In the genomic region with DNA sequence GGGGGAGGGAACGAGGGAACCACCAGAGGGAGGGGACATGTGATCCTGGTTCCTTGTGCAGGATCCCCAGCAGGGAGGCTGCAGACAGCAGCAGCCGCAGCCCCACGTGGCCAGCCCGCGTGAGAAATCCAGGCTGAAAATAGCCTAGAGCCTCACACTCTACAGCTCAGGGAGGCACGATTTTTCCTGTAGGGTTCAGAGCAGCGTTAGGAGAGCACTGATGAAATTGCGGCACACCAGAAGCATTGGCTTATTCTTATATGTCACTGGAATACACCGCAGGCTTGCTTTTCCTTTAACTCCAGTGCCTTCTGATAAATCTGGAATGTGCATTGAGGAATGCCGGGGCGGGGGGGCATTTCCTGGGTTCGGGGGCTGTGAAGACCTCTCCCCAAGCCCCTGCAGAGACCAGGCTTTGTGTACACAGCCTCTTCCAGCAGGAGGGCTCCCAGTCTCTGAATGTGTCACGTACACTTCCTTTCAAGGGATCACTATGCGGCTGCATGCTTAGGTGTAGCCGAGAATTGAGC, we compare ENCODE assay signal across 10 cellular contexts.
DNase-seq lines count a peak whose midpoint lies in the region; ATAC-seq and TF ChIP-seq lines count a peak whose summit lies in the region.
"Had no signal": no experiment of that assay in that cellular context is flagged by ENCODE, and none has a peak within 500 bp of the region (broad histone marks: within the 10 kb centered on the region; RNA-seq: fewer than 3 reads in every experiment).

No MANE protein-coding gene starts in this region.

- H3K36me3 ChIP-seq in Caco-2 (ENCODE audit: control insufficient read depth, insufficient read depth, low read length), result no peaks in the 10 kb centered on the region
- H3K36me3 ChIP-seq in Panc1 (ENCODE audit: control insufficient read depth, insufficient read depth, low read length), result no peaks in the 10 kb centered on the region

- CTCF ChIA-PET in Caco-2 (lab: Charles Lee) (no interaction called here), Panc1 (lab: Charles Lee) (no interaction called here)
- CTCF ChIA-PET in activated CD4-positive, alpha-beta T cell treated with anti-CD3 and anti-CD28 coated beads, Interleukin-2, amount 10 ng/mL, durations not matched to agents 7 days and 5 days (lab: Charles Lee), result no interaction called here

- H3K27me3 ChIP-seq in Caco-2 (replicated peaks; ENCODE audit: control insufficient read depth, insufficient read depth, low read length) (no peaks in the 10 kb centered on the region), Panc1 (ENCODE audit: control insufficient read depth, insufficient read depth, low read length) (peaks cover 2% of the 10 kb centered on the region; the same call in 1 of the 2 replicates)

- intact Hi-C loops in Caco-2 (cut with micrococcal nuclease; ENCODE audit: unreplicated experiment), result loop anchor here (5.0 kb wide), 1 partner anchor 63 kb away; no protein-coding TSS in a partner anchor
- intact Hi-C loops in Panc1 (cut with micrococcal nuclease; ENCODE audit: unreplicated experiment), result no loop called here

- peak overlapping the region; percentile 2; the same call in 1 of the 2 replicates for H3K4me3 ChIP-seq in Caco-2 (ENCODE audit: low read depth, low read length)
- H3K4me3 ChIP-seq in Panc1 (ENCODE audit: low read depth in 2 of 2, low read length in 2 of 2), result no peak overlapping the region
- H3K4me3 ChIP-seq: GM12878 had no signal

- no peak overlapping the region for H3K27ac ChIP-seq in Panc1 (ENCODE audit: low read length)

- TF ChIP-seq CTCF in Caco-2 (IDR thresholded peaks at IDR 0.05; ENCODE audit: insufficient read depth in 1 of 2, low read depth in 1 of 2, low read length in 1 of 2, severe bottlenecking in 1 of 2, unreplicated experiment in 1 of 2) (no peak), Panc1 (IDR thresholded peaks at IDR 0.05) (no peak), osteocyte (IDR thresholded peaks at IDR 0.05) (peak; percentile 15)

- POLR2A ChIA-PET in Caco-2 (lab: Charles Lee) (interaction anchor here (1.0 kb wide), 1 partner anchor 33 kb away, joined by 3 read pairs; no protein-coding TSS in a partner anchor), Panc1 (lab: Charles Lee) (no interaction called here)
- POLR2A ChIA-PET in activated CD4-positive, alpha-beta T cell treated with anti-CD3 and anti-CD28 coated beads, Interleukin-2, amount 10 ng/mL, durations not matched to agents 7 days and 5 days (lab: Charles Lee), result no interaction called here

- H3K9me3 ChIP-seq in Caco-2 (no peaks in the 10 kb centered on the region), Panc1 (ENCODE audit: control insufficient read depth, insufficient read depth, low read depth, low read length) (no peaks in the 10 kb centered on the region)

- BruUV-seq in Caco-2 (replicated peaks; lab: Mats Ljungman, UMichigan) (no TSS peak), Panc1 (replicated peaks; lab: Mats Ljungman, UMichigan) (no TSS peak)

- peaks cover 9% of the 10 kb centered on the region; the same call in 1 of the 2 replicates for H3K4me1 ChIP-seq in Caco-2
- no peaks in the 10 kb centered on the region; the same call in 1 of the 2 replicates for H3K4me1 ChIP-seq in Panc1 (ENCODE audit: control insufficient read depth, insufficient read depth, low read length)

- peak overlapping the region; percentile 69 for H3K27ac Mint-ChIP-seq in Caco-2 (ENCODE audit: unreplicated experiment)
- peak overlapping the region; percentile 91 for H3K27ac Mint-ChIP-seq in osteocyte (ENCODE audit: unreplicated experiment)
- H3K27ac Mint-ChIP-seq in activated CD4-positive, alpha-beta T cell treated with anti-CD3 and anti-CD28 coated beads, Interleukin-2, amount 10 ng/mL, durations not matched to agents 7 days and 5 days, result no peak overlapping the region

- no peaks in the 10 kb centered on the region for H3K36me3 Mint-ChIP-seq in Caco-2 (ENCODE audit: insufficient read depth, unreplicated experiment)
- peaks cover 4% of the 10 kb centered on the region for H3K36me3 Mint-ChIP-seq in osteocyte (ENCODE audit: unreplicated experiment)
- H3K36me3 Mint-ChIP-seq in activated CD4-positive, alpha-beta T cell treated with anti-CD3 and anti-CD28 coated beads, Interleukin-2, amount 10 ng/mL, durations not matched to agents 7 days and 5 days (ENCODE audit: low read depth), result peaks cover 1% of the 10 kb centered on the region

- H3K9me3 Mint-ChIP-seq in Caco-2 (ENCODE audit: unreplicated experiment) (no peaks in the 10 kb centered on the region), osteocyte (ENCODE audit: unreplicated experiment) (no peaks in the 10 kb centered on the region)
- peaks cover 2% of the 10 kb centered on the region for H3K9me3 Mint-ChIP-seq in activated CD4-positive, alpha-beta T cell treated with anti-CD3 and anti-CD28 coated beads, Interleukin-2, amount 10 ng/mL, durations not matched to agents 7 days and 5 days

- ATAC-seq in Panc1 (0 out of 2 replicates have a peak, but pooled peaks have one; percentile 30), HG03135 (IDR thresholded peaks at IDR 0.05; ENCODE audit: unreplicated experiment) (no peak), GM19324 (IDR thresholded peaks at IDR 0.05; ENCODE audit: low FRiP score, unreplicated experiment) (no peak)
- ATAC-seq: GM12878 had no signal

- H3K4me1 Mint-ChIP-seq in Caco-2 (ENCODE audit: low read depth, unreplicated experiment) (peaks cover 10% of the 10 kb centered on the region), osteocyte (ENCODE audit: unreplicated experiment) (peaks cover 46% of the 10 kb centered on the region)
- H3K4me1 Mint-ChIP-seq in activated CD4-positive, alpha-beta T cell treated with anti-CD3 and anti-CD28 coated beads, Interleukin-2, amount 10 ng/mL, durations not matched to agents 7 days and 5 days, result no peaks in the 10 kb centered on the region

- H3K27me3 Mint-ChIP-seq in Caco-2 (ENCODE audit: insufficient read depth, unreplicated experiment) (no peaks in the 10 kb centered on the region), osteocyte (ENCODE audit: unreplicated experiment) (no peaks in the 10 kb centered on the region)
- H3K27me3 Mint-ChIP-seq in activated CD4-positive, alpha-beta T cell treated with anti-CD3 and anti-CD28 coated beads, Interleukin-2, amount 10 ng/mL, durations not matched to agents 7 days and 5 days, result peaks cover 21% of the 10 kb centered on the region

- DNase-seq in Caco-2, result peak in 1 of 2 experiments; percentile 19
- no peak for DNase-seq in Panc1 (ENCODE audit: low read depth, low spot score)
- peak; percentile 39 for DNase-seq in glomerular visceral epithelial cell (ENCODE audit: extremely low spot score)
- DNase-seq in osteocyte (ENCODE audit: extremely low spot score, unreplicated experiment), result peak; percentile 93
- DNase-seq in COLO668 (lab: John Stamatoyannopoulos, UW; ENCODE audit: unreplicated experiment), result no peak
- DNase-seq in activated CD4-positive, alpha-beta T cell treated with anti-CD3 and anti-CD28 coated beads, Interleukin-2, amount 10 ng/mL, durations not matched to agents 7 days and 5 days, result no peak
- DNase-seq: stimulated activated naive CD4-positive, alpha-beta T cell treated with Interleukin-2 at 50 U/mL for 16 hours had no signal

- H3K4me3 Mint-ChIP-seq in Caco-2 (ENCODE audit: unreplicated experiment) (peak overlapping the region; percentile 59), osteocyte (ENCODE audit: unreplicated experiment) (peak overlapping the region; percentile 46)
- H3K4me3 Mint-ChIP-seq in activated CD4-positive, alpha-beta T cell treated with anti-CD3 and anti-CD28 coated beads, Interleukin-2, amount 10 ng/mL, durations not matched to agents 7 days and 5 days, result no peak overlapping the region

- in situ Hi-C loops in Panc1 (cut with HindIII; ENCODE audit: low pct_unique_long_range_greater_than_20kb, low sequenced_read_pairs), result no loop called here

Comparison
In these comparisons a context has a peak if more than half of its experiments do, and no peak if none do; other contexts are left out.
1. DNase-seq: peak in glomerular visceral epithelial cell (single experiment) and osteocyte (single experiment); none in Panc1 (single experiment), COLO668 (single experiment) and activated CD4-positive, alpha-beta T cell treated with anti-CD3 and anti-CD28 coated beads, Interleukin-2, amount 10 ng/mL, durations not matched to agents 7 days and 5 days (single experiment).